Comparison of ENCODE assay signal across 15 cellular contexts in genomic region chr1:188888387-188888786, GRCh38.
A peak's percentile ranks its signal among the peaks of the same experiment; 100 is the strongest.
DNase-seq lines count a peak whose midpoint lies in the region; ATAC-seq and TF ChIP-seq lines count a peak whose summit lies in the region.
"Had no signal": no experiment of that assay in that cellular context is flagged by ENCODE, and none has a peak within 500 bp of the region (broad histone marks: within the 10 kb centered on the region; RNA-seq: fewer than 3 reads in every experiment).

No MANE protein-coding gene starts in this region.

- H3K4me1 ChIP-seq in IMR-90 (ENCODE audit: control insufficient read depth, insufficient read depth, low read length) (no peaks in the 10 kb centered on the region), mesenchymal stem cell (ENCODE audit: control insufficient read depth, insufficient read depth, low read depth, low read length) (no peaks in the 10 kb centered on the region), ovary (ENCODE audit: insufficient read depth) (no peaks in the 10 kb centered on the region)
- H3K4me1 ChIP-seq: BLaER1 had no signal

- TF ChIP-seq CTCF in IMR-90 (conservative IDR thresholded peaks at IDR 0.05; ENCODE audit: low read depth, low read length) = no peak
- no peak for TF ChIP-seq CTCF in ovary (IDR thresholded peaks at IDR 0.05)

- H3K4me3 ChIP-seq in IMR-90 (ENCODE audit: insufficient read depth, low read depth, low read length) = no peak overlapping the region
- H3K4me3 ChIP-seq in mesenchymal stem cell (ENCODE audit: insufficient read depth in 1 of 2, low read depth in 1 of 2, low read length in 2 of 2) = no peak overlapping the region
- H3K4me3 ChIP-seq in ovary = no peak overlapping the region
- H3K4me3 ChIP-seq: BLaER1, GM12878 had no signal

- no peak overlapping the region for H2BK12ac ChIP-seq in mesenchymal stem cell (ENCODE audit: low read length in 2 of 2)

- no peak for TF ChIP-seq EP300 in ovary (IDR thresholded peaks at IDR 0.05)

- H3K36me3 ChIP-seq in IMR-90 (ENCODE audit: control insufficient read depth, insufficient read depth, low read length) (no peaks in the 10 kb centered on the region), mesenchymal stem cell (ENCODE audit: control insufficient read depth in 1 of 2, insufficient read depth in 2 of 2, low read depth in 1 of 2, low read length in 2 of 2) (no peaks in the 10 kb centered on the region), ovary (no peaks in the 10 kb centered on the region)
- H3K36me3 ChIP-seq: BLaER1 had no signal

- H2AFZ ChIP-seq in IMR-90 (replicated peaks; ENCODE audit: low read length, poor library complexity) = no peak overlapping the region
- H2AFZ ChIP-seq in mesenchymal stem cell (ENCODE audit: low read depth, low read length) = no peak overlapping the region

- H3K79me1 ChIP-seq in IMR-90 (ENCODE audit: low read depth in 1 of 2, low read length in 2 of 2) (no peaks in the 10 kb centered on the region), mesenchymal stem cell (replicated peaks; ENCODE audit: low read length, poor library complexity, severe bottlenecking) (no peaks in the 10 kb centered on the region)

- H2BK5ac ChIP-seq in IMR-90 (ENCODE audit: low read depth, low read length, poor library complexity, severe bottlenecking) (no peak overlapping the region), mesenchymal stem cell (ENCODE audit: low read depth, low read length, poor library complexity, severe bottlenecking) (no peak overlapping the region)

- DNase-seq in Daoy (ENCODE audit: low read depth) (peak; percentile 12), IMR-90 (peak; percentile 57), mesenchymal stem cell (peak; percentile 4), COLO668 (lab: John Stamatoyannopoulos, UW; ENCODE audit: unreplicated experiment) (no peak), ovary (no peak)
- DNase-seq: NCI-H1417 treated with DMSO at 0.1 percent for 48 hours, NCI-H2029 treated with DMSO at 0.1 percent for 48 hours, NCI-H526, SHP77 treated with DMSO at 0.1 percent for 48 hours had no signal

- H3K27me3 ChIP-seq in IMR-90 (ENCODE audit: control insufficient read depth, insufficient read depth, low read length) = no peaks in the 10 kb centered on the region
- no peaks in the 10 kb centered on the region for H3K27me3 ChIP-seq in mesenchymal stem cell (ENCODE audit: control insufficient read depth in 1 of 2, insufficient read depth in 1 of 2, low read length in 2 of 2)
- H3K27me3 ChIP-seq in ovary = no peaks in the 10 kb centered on the region
- H3K27me3 ChIP-seq: BLaER1 had no signal

- H3K23ac ChIP-seq in IMR-90 (ENCODE audit: low read depth, low read length) = no peak overlapping the region
- H3K23ac ChIP-seq in mesenchymal stem cell (ENCODE audit: low read length in 2 of 2) = no peak overlapping the region

- H4K20me1 ChIP-seq in IMR-90 (ENCODE audit: insufficient read depth, low read length) = no peaks in the 10 kb centered on the region
- H4K20me1 ChIP-seq: BLaER1 had no signal

- CTCF ChIA-PET in IMR-90 (lab: Yijun Ruan, JAX) = no interaction called here

- no peak overlapping the region for H3K18ac ChIP-seq in IMR-90 (ENCODE audit: low read depth, low read length)
- no peak overlapping the region for H3K18ac ChIP-seq in mesenchymal stem cell (ENCODE audit: low read depth in 1 of 2, low read length in 2 of 2)

- H3K14ac ChIP-seq in IMR-90 (replicated peaks; ENCODE audit: low read depth, low read length) = no peak overlapping the region
- no peak overlapping the region for H3K14ac ChIP-seq in mesenchymal stem cell (ENCODE audit: low read length in 2 of 2)

- H2BK20ac ChIP-seq in IMR-90 (ENCODE audit: low read depth, low read length) = no peak overlapping the region

- no peak overlapping the region for H2BK120ac ChIP-seq in IMR-90 (ENCODE audit: low read depth, low read length)
- H2BK120ac ChIP-seq in mesenchymal stem cell (ENCODE audit: low read depth, low read length) = no peak overlapping the region

- no peak for TF ChIP-seq POLR2A in IMR-90 (IDR thresholded peaks at IDR 0.05; ENCODE audit: low read depth, low read length)
- TF ChIP-seq POLR2A in ovary (IDR thresholded peaks at IDR 0.05) = no peak

- H4K5ac ChIP-seq in IMR-90 (ENCODE audit: low read depth, low read length) = no peak overlapping the region

- no peak for TF ChIP-seq RAD21 in IMR-90 (IDR thresholded peaks at IDR 0.05; ENCODE audit: low read length)

- WGBS in IMR-90 (ENCODE audit: extremely low coverage in 2 of 2, insufficient read length in 1 of 2), 2 experiments = no CpG with 5 or more reads among the region's 3 CpGs
- 60% methylated on average over 1 of the region's 3 CpGs for WGBS in mesenchymal stem cell
- WGBS in ovary, 3 donors = 61 to 77% (median 62%) methylated on average over 3 of the region's 3 CpGs

- H2AK5ac ChIP-seq in IMR-90 (ENCODE audit: low read depth, low read length) (no peak overlapping the region), mesenchymal stem cell (ENCODE audit: low read length, severe bottlenecking) (no peak overlapping the region)

- intact Hi-C loops in IMR-90 (cut with micrococcal nuclease) = no loop called here
- intact Hi-C loops in ovary (cut with DNase I) = no loop called here

- H3K4me2 ChIP-seq in IMR-90 (ENCODE audit: low read depth, low read length) (no peak overlapping the region), mesenchymal stem cell (ENCODE audit: low read length, poor library complexity, severe bottlenecking) (no peak overlapping the region)
- H3K4me2 ChIP-seq: BLaER1, KMS-11 had no signal

- ATAC-seq in IMR-90 (ENCODE audit: low read depth) = no peak
- peak; percentile 81 for ATAC-seq in SK-N-SH treated with all-trans-retinoic acid at 6 μM for 48 hours
- no peak for ATAC-seq in GM21786 (IDR thresholded peaks at IDR 0.05; ENCODE audit: unreplicated experiment)
- ATAC-seq: GM12878, Panc1 had no signal

- H3K27ac ChIP-seq in IMR-90 (ENCODE audit: insufficient read depth, low read length) = no peak overlapping the region
- no peak overlapping the region for H3K27ac ChIP-seq in mesenchymal stem cell (ENCODE audit: low read length, poor library complexity, severe bottlenecking)
- H3K27ac ChIP-seq in ovary = no peak overlapping the region
- H3K27ac ChIP-seq: BLaER1, KMS-11 had no signal

- H3K4ac ChIP-seq in IMR-90 (ENCODE audit: low read depth, low read length) (no peak overlapping the region), mesenchymal stem cell (ENCODE audit: low read depth in 1 of 2, low read length in 2 of 2) (no peak overlapping the region)

- no peaks in the 10 kb centered on the region for H3K9me1 ChIP-seq in IMR-90 (ENCODE audit: insufficient read depth, low read length)

- no peak overlapping the region for H4K91ac ChIP-seq in IMR-90 (ENCODE audit: insufficient read depth, low read depth, low read length)
- no peak overlapping the region for H4K91ac ChIP-seq in mesenchymal stem cell (ENCODE audit: low read length)

- no TSS peak for BruUV-seq in IMR-90 (replicated peaks; lab: Mats Ljungman, UMichigan)

- H3K56ac ChIP-seq in IMR-90 (ENCODE audit: extremely low read depth, insufficient read depth, low read length) = no peak overlapping the region

- H3K9ac ChIP-seq in IMR-90 (ENCODE audit: low read depth, low read length) (no peak overlapping the region), mesenchymal stem cell (ENCODE audit: low read length) (no peak overlapping the region)
- H3K9ac ChIP-seq: BLaER1, KMS-11 had no signal

- no peak overlapping the region for H2AK9ac ChIP-seq in IMR-90 (replicated peaks; ENCODE audit: low read depth, low read length, poor library complexity)

- in situ Hi-C loops in IMR-90 (cut with MboI; ENCODE audit: low sequenced_read_pairs) = no loop called here

- H4K8ac ChIP-seq in IMR-90 (ENCODE audit: low read depth in 2 of 2, low read length in 2 of 2) = no peak overlapping the region
- H4K8ac ChIP-seq in mesenchymal stem cell (ENCODE audit: low read length) = no peak overlapping the region

- POLR2A ChIA-PET in IMR-90 (lab: Charles Lee; ENCODE audit: unreplicated experiment) = no interaction called here

- dilution Hi-C loops in IMR-90 (cut with HindIII; ENCODE audit: low sequenced_read_pairs, unreplicated experiment) = no loop called here

- no peaks in the 10 kb centered on the region for H3K9me3 ChIP-seq in IMR-90 (ENCODE audit: control insufficient read depth, insufficient read depth, low read length)
- no peaks in the 10 kb centered on the region for H3K9me3 ChIP-seq in mesenchymal stem cell (ENCODE audit: control insufficient read depth, low read length)
- H3K9me3 ChIP-seq in ovary = no peaks in the 10 kb centered on the region
- H3K9me3 ChIP-seq: BLaER1 had no signal

- H2BK15ac ChIP-seq in IMR-90 (ENCODE audit: low read depth, low read length) (no peak overlapping the region), mesenchymal stem cell (ENCODE audit: low read depth, poor library complexity, severe bottlenecking) (no peak overlapping the region)

TF ChIP-seq in IMR-90, 13 proteins besides CTCF, POLR2A, EP300 and RAD21 (continues in another document):
- no peak for TF ChIP-seq CEBPB (IDR thresholded peaks at IDR 0.05; ENCODE audit: low read depth, low read length)
- no peak for TF ChIP-seq NFE2L2 (IDR thresholded peaks at IDR 0.05; ENCODE audit: low read depth, low read length)
- TF ChIP-seq USF2 (IDR thresholded peaks at IDR 0.05; ENCODE audit: low read depth, low read length) = no peak

TF ChIP-seq in SK-N-SH treated with all-trans-retinoic acid at 6 μM for 48 hours, 23 proteins besides CTCF, POLR2A, EP300 and RAD21:
- TF ChIP-seq ZC3H10 (CRISPR knock-in tag; IDR thresholded peaks at IDR 0.05) (peak; percentile 87), TOX (CRISPR knock-in tag; IDR thresholded peaks at IDR 0.05; ENCODE audit: borderline replicate concordance) (peak; percentile 82), ZNF565 (CRISPR knock-in tag; conservative IDR thresholded peaks at IDR 0.05; ENCODE audit: low read depth) (no peak)

Comparison
In these comparisons a context has a peak if more than half of its experiments do, and no peak if none do; other contexts are left out.
1. DNase-seq: peak in Daoy (single experiment), IMR-90 (single experiment) and mesenchymal stem cell (single experiment); none in COLO668 (single experiment) and ovary (0 of 5).